10 cellular contexts compared by ENCODE assay signal in the genomic region with DNA sequence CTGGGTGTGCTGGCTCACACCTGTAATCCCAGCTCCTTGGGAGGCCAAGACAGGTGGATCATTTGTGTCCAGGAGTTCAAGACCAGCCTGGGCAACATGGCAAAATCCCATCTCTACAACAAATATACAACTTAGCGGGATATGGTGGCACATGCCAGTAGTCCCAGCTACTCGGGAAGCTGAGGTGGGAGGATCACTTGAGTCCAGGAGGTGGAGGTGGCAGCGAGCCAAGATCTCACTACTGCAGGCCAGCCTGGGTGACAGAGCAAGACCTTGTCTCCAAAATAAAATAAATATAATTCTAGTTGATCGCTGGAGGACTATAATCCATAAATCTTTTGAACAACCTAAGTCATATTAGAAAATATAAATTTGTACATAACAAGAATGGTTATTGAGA.
"Had no signal": no experiment of that assay in that cellular context is flagged by ENCODE, and none has a peak within 500 bp of the region (broad histone marks: within the 10 kb centered on the region; RNA-seq: fewer than 3 reads in every experiment).

No MANE protein-coding gene starts in this region.

- ATAC-seq: HCT116, HepG2 had no signal

- DNase-seq: GM23248, GOT3, H7, HFFc6, KBM-7 had no signal

- H3K4me3 Mint-ChIP-seq: HFFc6, IgD-negative memory B cell had no signal

- H3K27ac ChIP-seq: GM23248, HL-60 had no signal

- H3K4me3 ChIP-seq: GM23248, HAP-1 had no signal

- H3K27ac Mint-ChIP-seq: HFFc6, IgD-negative memory B cell had no signal

- H3K27me3 Mint-ChIP-seq: IgD-negative memory B cell had no signal

- H3K9me3 ChIP-seq: HAP-1 had no signal

- H3K36me3 ChIP-seq: HAP-1 had no signal

- H3K4me1 Mint-ChIP-seq: IgD-negative memory B cell had no signal

- H3K36me3 Mint-ChIP-seq: IgD-negative memory B cell had no signal
